In genomic region chr16:11224894-11225676, GRCh38 we compare ENCODE assay signal across 10 cellular contexts. TPM values are rescaled to one million over a fixed set of nuclear protein-coding genes. Genes with fewer than 3 reads are reported as not detected.
A peak's percentile ranks its signal among the peaks of the same experiment; 100 is the strongest.
DNase-seq lines count a peak whose midpoint lies in the region; ATAC-seq and TF ChIP-seq lines count a peak whose summit lies in the region.
"Had no signal": no experiment of that assay in that cellular context is flagged by ENCODE, and none has a peak within 500 bp of the region (broad histone marks: within the 10 kb centered on the region; RNA-seq: fewer than 3 reads in every experiment).

No MANE protein-coding gene starts in this region.

- H3K9me3 Mint-ChIP-seq in WTC11: no peaks in the 10 kb centered on the region
- H3K9me3 Mint-ChIP-seq: nephron had no signal

- ATAC-seq in GM18873 (IDR thresholded peaks at IDR 0.05; ENCODE audit: low FRiP score, unreplicated experiment): peak; percentile 85
- peak; percentile 79 for ATAC-seq in HG03095 (IDR thresholded peaks at IDR 0.05; ENCODE audit: unreplicated experiment)
- ATAC-seq in WTC11: no peak

- no peak overlapping the region for H3K4me3 Mint-ChIP-seq in WTC11
- H3K4me3 Mint-ChIP-seq: nephron had no signal

- H3K27me3 Mint-ChIP-seq in WTC11 (ENCODE audit: low read depth): no peaks in the 10 kb centered on the region; the same call in 1 of the 2 replicates

- CTCF ChIA-PET in WTC11 (lab: Charles Lee): interaction anchor here (1.8 kb wide), 1 partner anchor 147 kb away, joined by 8 read pairs; no protein-coding TSS in a partner anchor

- POLR2A ChIA-PET in WTC11 (lab: Charles Lee): interaction anchor here (1.1 kb wide), 1 partner anchor 31 kb away, joined by 3 read pairs; the partner anchor contains the start of gene SOCS1

- DNase-seq in activated CD4-positive, CD25-positive, alpha-beta regulatory T cell (lab: John Stamatoyannopoulos, UW): peak; percentile 38 to 69 (median 53)
- peak; percentile 51 for DNase-seq in effector CD4-positive, alpha-beta T cell
- DNase-seq in stimulated activated CD4-positive, alpha-beta T cell treated with anti-CD3 and anti-CD28 coated beads, Interleukin-2, amount 100 ng/mL, for 48 hours: peak; percentile 72 to 76
- DNase-seq in WTC11 (ENCODE audit: low spot score) (no peak), ureter (ENCODE audit: low spot score) (no peak), NCI-H2196 treated with DMSO at 0.1 percent for 48 hours (lab: John Stamatoyannopoulos, UW; ENCODE audit: unreplicated experiment) (no peak)

- no peak for TF ChIP-seq CTCF in WTC11 (IDR thresholded peaks at IDR 0.05)

- H3K27ac Mint-ChIP-seq in WTC11: no peak overlapping the region
- H3K27ac Mint-ChIP-seq: nephron had no signal

- H3K4me1 Mint-ChIP-seq in WTC11: peaks cover 9% of the 10 kb centered on the region
- H3K4me1 Mint-ChIP-seq: nephron had no signal

- H3K36me3 Mint-ChIP-seq in WTC11: no peaks in the 10 kb centered on the region

TF ChIP-seq in WTC11, 78 proteins besides CTCF, POLR2A, EP300 and RAD21:
- no peak for TF ChIP-seq ZNF281 (CRISPR knock-in tag; IDR thresholded peaks at IDR 0.05)

RNA-seq across cellular contexts. Expression of gene SOCS1, which starts 30.9 kb away (rescaled TPM):
- total RNA-seq in WTC11 (2021): 62.3 to 67.1 TPM (median 62.5 TPM) in 3 replicates
- total RNA-seq in ureter: 6.9 TPM

RNA-seq across cellular contexts. Expression of gene TNP2, which starts 44.0 kb away (rescaled TPM):
- total RNA-seq in WTC11 (2021) (not detected in 3 replicates), ureter (not detected)
- total RNA-seq: SJSA1 had no signal

RNA-seq across cellular contexts. Expression of gene PRM3, which starts 48.3 kb away (rescaled TPM):
- total RNA-seq in WTC11 (2021): not detected in 3 replicates
- total RNA-seq in ureter: not detected
- total RNA-seq: SJSA1 had no signal

RNA-seq across cellular contexts. Expression of gene PRM2, which starts 51.2 kb away (rescaled TPM):
- total RNA-seq in WTC11 (2021) (not detected in 3 replicates), ureter (not detected)
- total RNA-seq: SJSA1 had no signal

RNA-seq across cellular contexts. Expression of gene PRM1, which starts 56.0 kb away (rescaled TPM):
- total RNA-seq in WTC11 (2021): 0.48 TPM in 1 of 3 replicates, not detected in the others
- not detected for total RNA-seq in ureter
- total RNA-seq: SJSA1 had no signal

Comparison
In these comparisons a context has a peak if more than half of its experiments do, and no peak if none do; other contexts are left out.
1. DNase-seq: peak in activated CD4-positive, CD25-positive, alpha-beta regulatory T cell (4 of 4), effector CD4-positive, alpha-beta T cell (single experiment) and stimulated activated CD4-positive, alpha-beta T cell treated with anti-CD3 and anti-CD28 coated beads, Interleukin-2, amount 100 ng/mL, for 48 hours (2 of 2); none in WTC11 (single experiment), ureter (single experiment) and NCI-H2196 treated with DMSO at 0.1 percent for 48 hours (single experiment).